Comparison of ENCODE assay signal across 8 cellular contexts in the genomic region with DNA sequence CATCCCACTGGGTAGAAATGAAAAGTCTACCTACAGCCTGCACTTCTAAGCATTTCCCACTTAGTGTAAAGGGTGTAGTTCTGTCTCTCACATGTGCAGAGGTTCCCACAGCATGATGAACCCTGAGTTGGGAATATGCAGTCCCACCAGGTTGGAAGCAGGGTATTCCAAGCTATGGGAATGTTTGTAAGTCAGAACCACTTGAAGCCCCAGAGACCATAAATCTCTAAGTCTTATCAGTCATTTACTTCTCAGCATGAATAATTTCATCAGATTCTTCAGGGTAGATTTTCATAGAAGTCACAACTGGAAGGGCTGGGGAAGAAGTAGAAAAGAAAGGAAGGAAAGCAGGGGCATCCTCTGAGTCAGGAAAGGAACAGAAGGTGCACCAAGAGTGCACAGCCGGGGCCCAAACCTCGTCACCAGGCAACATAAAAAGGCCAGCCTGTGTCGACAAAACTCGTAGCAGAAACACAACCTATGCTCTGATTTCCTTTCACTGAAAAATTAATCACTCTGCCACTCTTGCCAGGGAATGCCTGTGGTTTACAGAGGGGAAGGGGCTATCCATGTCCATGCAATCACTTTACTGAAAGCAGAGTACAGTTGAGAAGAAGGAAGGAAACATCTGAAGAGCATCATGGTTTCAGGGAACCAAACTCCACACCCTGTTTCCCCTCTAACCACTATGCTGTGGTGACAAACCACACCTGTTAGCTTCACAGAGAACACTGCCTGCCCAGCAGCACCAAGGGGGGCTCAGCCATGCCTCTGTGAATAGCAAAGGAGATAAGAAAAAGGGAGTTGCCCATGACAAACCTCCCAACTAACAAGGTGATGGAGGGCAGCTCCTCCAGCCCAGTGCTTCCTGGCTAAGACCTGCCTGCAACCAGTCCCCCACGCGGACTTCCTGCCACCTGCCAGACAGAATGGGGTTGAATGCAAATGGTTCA. TPM values are rescaled to one million over a fixed set of nuclear protein-coding genes. Genes with fewer than 3 reads are reported as not detected.
DNase-seq lines count a peak whose midpoint lies in the region; ATAC-seq and TF ChIP-seq lines count a peak whose summit lies in the region.

No MANE protein-coding gene starts in this region.

- peak overlapping the region; percentile 82 for H3K27ac Mint-ChIP-seq in activated naive CD8-positive, alpha-beta T cell treated with anti-CD3 and anti-CD28 coated beads for 36 hours
- peak overlapping the region; percentile 87 to 97 for H3K27ac Mint-ChIP-seq in natural killer cell

- peak overlapping the region; percentile 48 for H3K4me3 Mint-ChIP-seq in activated naive CD8-positive, alpha-beta T cell treated with anti-CD3 and anti-CD28 coated beads for 36 hours
- H3K4me3 Mint-ChIP-seq in natural killer cell: peak overlapping the region; percentile 84

- no peaks in the 10 kb centered on the region for H3K27me3 Mint-ChIP-seq in activated naive CD8-positive, alpha-beta T cell treated with anti-CD3 and anti-CD28 coated beads for 36 hours
- H3K27me3 Mint-ChIP-seq in natural killer cell (ENCODE audit: low read depth in 2 of 2): no peaks in the 10 kb centered on the region

- H3K9me3 Mint-ChIP-seq in activated naive CD8-positive, alpha-beta T cell treated with anti-CD3 and anti-CD28 coated beads for 36 hours: no peaks in the 10 kb centered on the region
- H3K9me3 Mint-ChIP-seq in natural killer cell: no peaks in the 10 kb centered on the region

- peak overlapping the region in 1 of 4 donors; percentile 11 for H3K4me3 ChIP-seq in Peyer's patch

- H3K9me3 ChIP-seq in Peyer's patch: no peaks in the 10 kb centered on the region

- no peaks in the 10 kb centered on the region for H3K27me3 ChIP-seq in Peyer's patch

- H3K27ac ChIP-seq in Peyer's patch: peak overlapping the region; percentile 45 to 69 (median 54)

- no peaks in the 10 kb centered on the region for H3K36me3 Mint-ChIP-seq in activated naive CD8-positive, alpha-beta T cell treated with anti-CD3 and anti-CD28 coated beads for 36 hours
- no peaks in the 10 kb centered on the region for H3K36me3 Mint-ChIP-seq in natural killer cell

- TF ChIP-seq CTCF in Peyer's patch (IDR thresholded peaks at IDR 0.05): no peak
- no peak for TF ChIP-seq CTCF in natural killer cell (IDR thresholded peaks at IDR 0.05)

- peak in 2 of 3 donors; percentile 82 to 84 for DNase-seq in Peyer's patch
- DNase-seq in activated naive CD8-positive, alpha-beta T cell treated with anti-CD3 and anti-CD28 coated beads for 36 hours: peak; percentile 73
- DNase-seq in natural killer cell: peak; percentile 67
- no peak for DNase-seq in NCI-H2081 treated with DMSO at 0.1 percent for 48 hours (lab: John Stamatoyannopoulos, UW)
- no peak for DNase-seq in NCI-H1105 (lab: John Stamatoyannopoulos, UW)
- no peak for DNase-seq in islet precursor cell

- peaks cover 7 to 34% (median 13%) of the 10 kb centered on the region in 4 donors for H3K4me1 ChIP-seq in Peyer's patch

- intact Hi-C loops in natural killer cell (cut with micrococcal nuclease): loop anchor here (1.0 to 2.0 kb wide), 3 partner anchors 17 to 193 kb away; partner anchors contain the start of gene RBSN

- TF ChIP-seq POLR2A in Peyer's patch (IDR thresholded peaks at IDR 0.05): no peak

- peaks cover 34% of the 10 kb centered on the region for H3K4me1 Mint-ChIP-seq in activated naive CD8-positive, alpha-beta T cell treated with anti-CD3 and anti-CD28 coated beads for 36 hours
- H3K4me1 Mint-ChIP-seq in natural killer cell: peaks cover 88 to 97% of the 10 kb centered on the region in 2 donors

- ATAC-seq in GM18519 (IDR thresholded peaks at IDR 0.05; ENCODE audit: low FRiP score, unreplicated experiment): peak; percentile 69
- ATAC-seq in HG02798 (IDR thresholded peaks at IDR 0.05; ENCODE audit: poor library complexity, unreplicated experiment): peak; percentile 89
- peak; percentile 67 to 88 (median 85) for ATAC-seq in natural killer cell

- H3K36me3 ChIP-seq in Peyer's patch: no peaks in the 10 kb centered on the region

RNA-seq across cellular contexts. Expression of gene SH3BP5, which starts 40.5 kb away (rescaled TPM):
- total RNA-seq in Peyer's patch (10 to 100 TPM; 12.8 to 64.4 (median 16.0) TPM), natural killer cell (100 to 1,000 TPM in 1 of 3 donors, 10 to 100 TPM in 2; 89.4 to 129 (median 91.0) TPM)
- 1 to 10 TPM; 2.4 TPM for total RNA-seq in activated naive CD8-positive, alpha-beta T cell treated with anti-CD3 and anti-CD28 coated beads for 36 hours

Comparison
In these comparisons a context has a peak if more than half of its experiments do, and no peak if none do; other contexts are left out.
1. DNase-seq: peak in Peyer's patch (2 of 3), activated naive CD8-positive, alpha-beta T cell treated with anti-CD3 and anti-CD28 coated beads for 36 hours (single experiment) and natural killer cell (single experiment); none in NCI-H2081 treated with DMSO at 0.1 percent for 48 hours (single experiment), NCI-H1105 (single experiment) and islet precursor cell (single experiment).
2. RNA of gene SH3BP5, which starts 40.5 kb away (total RNA-seq): 89.4 to 129 TPM in natural killer cell and 12.8 to 64.4 TPM in Peyer's patch; 2.4 TPM in activated naive CD8-positive, alpha-beta T cell treated with anti-CD3 and anti-CD28 coated beads for 36 hours; every median in the first group is over 4 times any median in the second.
3. Peak in every context shown above with its lines, with median percentiles within 50 percentile points of each other: ATAC-seq.